ENCODE assay signal across 8 cellular contexts in the genomic region with DNA sequence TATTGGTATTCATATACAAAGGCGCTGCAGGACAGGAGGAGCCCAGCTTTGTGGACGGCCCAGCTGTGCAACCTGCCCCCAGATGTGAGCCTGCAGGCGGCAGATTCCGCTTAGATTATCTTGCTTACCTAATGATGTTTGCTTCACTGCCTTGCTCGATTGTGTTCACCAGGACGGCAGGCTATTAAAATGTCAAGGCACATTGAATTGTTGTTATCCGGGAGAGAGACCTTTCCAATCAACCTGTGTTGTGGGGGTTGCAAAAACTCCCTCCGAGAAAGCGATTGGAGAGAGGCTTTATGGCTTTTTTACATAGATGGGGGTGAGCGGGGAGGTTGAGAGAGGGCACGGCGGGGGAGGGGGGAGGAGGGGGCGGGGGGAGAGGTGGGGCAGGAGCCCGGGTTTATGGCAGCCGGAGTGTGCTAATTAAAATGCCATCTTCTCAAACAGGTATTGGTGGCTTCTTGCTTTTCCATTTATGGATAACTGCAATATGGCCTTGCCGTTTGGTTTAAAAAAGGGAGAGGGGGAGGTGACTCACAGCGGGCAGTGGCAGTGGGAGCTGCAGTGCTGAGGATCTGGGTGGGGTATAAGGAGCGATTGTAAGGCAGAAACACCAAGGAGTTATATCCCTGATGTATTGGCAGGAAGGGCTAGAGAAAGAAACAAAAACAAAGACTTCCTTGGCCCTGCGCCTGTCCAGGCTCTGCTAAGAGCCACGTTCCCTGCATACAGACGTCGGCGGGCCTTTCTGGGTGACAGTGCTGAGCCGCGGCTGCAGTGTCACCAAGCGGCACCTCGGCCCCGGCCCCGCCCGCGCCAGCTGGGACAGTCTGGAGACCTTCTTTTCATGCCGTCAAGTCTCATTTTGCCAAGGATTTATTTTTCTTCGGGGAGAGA.
A peak's percentile ranks its signal among the peaks of the same experiment; 100 is the strongest.
DNase-seq lines count a peak whose midpoint lies in the region; ATAC-seq and TF ChIP-seq lines count a peak whose summit lies in the region.

No MANE protein-coding gene starts in this region.

- ATAC-seq in GM18868 (IDR thresholded peaks at IDR 0.05; ENCODE audit: unreplicated experiment), result peak; percentile 73
- peak; percentile 71 for ATAC-seq in HG03097 (IDR thresholded peaks at IDR 0.05; ENCODE audit: low FRiP score, unreplicated experiment)
- peak; percentile 86 for ATAC-seq in activated CD8-positive, alpha-beta T cell treated with anti-CD3 and anti-CD28 coated beads for 36 hours

- peak overlapping the region; percentile 60 for H3K4me3 ChIP-seq in effector memory CD4-positive, alpha-beta T cell (ENCODE audit: insufficient read depth, low read depth, low read length, poor library complexity, severe bottlenecking)

- H3K27me3 ChIP-seq in effector memory CD4-positive, alpha-beta T cell (replicated peaks; ENCODE audit: control insufficient read depth, insufficient read depth, low read length, poor library complexity, severe bottlenecking), result no peaks in the 10 kb centered on the region

- peaks cover 6% of the 10 kb centered on the region for H3K4me1 ChIP-seq in effector memory CD4-positive, alpha-beta T cell (ENCODE audit: control insufficient read depth, insufficient read depth, low read length, poor library complexity, severe bottlenecking)

- DNase-seq in AG08396 (ENCODE audit: low spot score) (peak; percentile 53), NCI-H2227 treated with DMSO at 0.1 percent for 48 hours (lab: John Stamatoyannopoulos, UW) (peak; percentile 60), lung microvascular endothelial cell (ENCODE audit: low read depth in 2 of 2) (peak; percentile 33 to 35)
- peak; percentile 78 for DNase-seq in activated CD8-positive, alpha-beta T cell treated with anti-CD3 and anti-CD28 coated beads for 36 hours
- DNase-seq in effector memory CD4-positive, alpha-beta T cell, result peak in 2 of 3 donors; percentile 8 to 15
- DNase-seq in stimulated activated CD4-positive, alpha-beta T cell treated with anti-CD3 and anti-CD28 coated beads, TNF-alpha, amount 100 ng/mL, for 48 hours (ENCODE audit: low read depth in 3 of 3), result peak; percentile 31 to 49 (median 36)

- H3K4me3 Mint-ChIP-seq in activated CD8-positive, alpha-beta T cell treated with anti-CD3 and anti-CD28 coated beads for 36 hours, result peak overlapping the region; percentile 89

- no peaks in the 10 kb centered on the region for H3K9me3 ChIP-seq in effector memory CD4-positive, alpha-beta T cell (ENCODE audit: control insufficient read depth, low read length)

- peaks cover 14% of the 10 kb centered on the region for H3K4me1 Mint-ChIP-seq in activated CD8-positive, alpha-beta T cell treated with anti-CD3 and anti-CD28 coated beads for 36 hours (ENCODE audit: low read depth)

- no peaks in the 10 kb centered on the region for H3K27me3 Mint-ChIP-seq in activated CD8-positive, alpha-beta T cell treated with anti-CD3 and anti-CD28 coated beads for 36 hours

- peak overlapping the region; percentile 36 for H3K27ac ChIP-seq in effector memory CD4-positive, alpha-beta T cell (ENCODE audit: insufficient read depth, low read length, poor library complexity, severe bottlenecking)

- no peaks in the 10 kb centered on the region for H3K36me3 ChIP-seq in effector memory CD4-positive, alpha-beta T cell (ENCODE audit: control insufficient read depth, insufficient read depth, low read length)

- CTCF ChIA-PET in activated CD8-positive, alpha-beta T cell treated with anti-CD3 and anti-CD28 coated beads for 36 hours (lab: Charles Lee), result interaction anchor here (0.9 to 3.6 kb wide), 4 partner anchors 8 to 669 kb away, joined by 3 to 15 read pairs (median 3); a partner anchor contains a TSS

- no peak for TF ChIP-seq CTCF in activated CD8-positive, alpha-beta T cell treated with anti-CD3 and anti-CD28 coated beads for 36 hours (IDR thresholded peaks at IDR 0.05)

- H3K36me3 Mint-ChIP-seq in activated CD8-positive, alpha-beta T cell treated with anti-CD3 and anti-CD28 coated beads for 36 hours (ENCODE audit: low read depth), result peaks cover 4% of the 10 kb centered on the region

- no peaks in the 10 kb centered on the region for H3K9me3 Mint-ChIP-seq in activated CD8-positive, alpha-beta T cell treated with anti-CD3 and anti-CD28 coated beads for 36 hours

- POLR2A ChIA-PET in activated CD8-positive, alpha-beta T cell treated with anti-CD3 and anti-CD28 coated beads for 36 hours (lab: Charles Lee), result interaction anchor here (0.6 to 1.6 kb wide), 5 partner anchors 97 to 1074 kb away, joined by 3 to 5 read pairs (median 3); a partner anchor contains a TSS

- H3K27ac Mint-ChIP-seq in activated CD8-positive, alpha-beta T cell treated with anti-CD3 and anti-CD28 coated beads for 36 hours, result peak overlapping the region; percentile 97

- intact Hi-C loops in activated CD8-positive, alpha-beta T cell treated with anti-CD3 and anti-CD28 coated beads for 36 hours (cut with micrococcal nuclease), result loop anchor here (10.0 kb wide), 1 partner anchor 141 kb away; no protein-coding TSS in a partner anchor

Comparison
In these comparisons a context has a peak if more than half of its experiments do, and no peak if none do; other contexts are left out.
1. Peak in every context shown above with its lines: DNase-seq, ATAC-seq, H3K4me3 ChIP-seq and H3K27ac ChIP-seq.
2. DNase-seq: peak in every context shown above with its lines; median percentile 78 in activated CD8-positive, alpha-beta T cell treated with anti-CD3 and anti-CD28 coated beads for 36 hours; 60 in NCI-H2227 treated with DMSO at 0.1 percent for 48 hours; 53 in AG08396; 36 in stimulated activated CD4-positive, alpha-beta T cell treated with anti-CD3 and anti-CD28 coated beads, TNF-alpha, amount 100 ng/mL, for 48 hours; 34 in lung microvascular endothelial cell; 12 in effector memory CD4-positive, alpha-beta T cell.